In genomic region chr5:36908544-36909260, GRCh38 we compare ENCODE assay signal across 1 cellular context.
TF ChIP-seq lines count a peak whose summit lies in the region.

No MANE protein-coding gene starts in this region.

TF ChIP-seq in GM12878, 131 proteins besides CTCF, POLR2A, EP300 and RAD21 (continued from another document):
- TF ChIP-seq IKZF2 (IDR thresholded peaks at IDR 0.05), result 0 out of 4 replicates have a peak, but pooled peaks of 1 of the 2 experiments have one; percentile 21
- no peak for TF ChIP-seq CBX5 (IDR thresholded peaks at IDR 0.05; ENCODE audit: low read depth)
- TF ChIP-seq CUX1 (IDR thresholded peaks at IDR 0.05; ENCODE audit: insufficient replicate concordance, low read depth, low read length), result no peak
